Comparison of ENCODE assay signal across 1 cellular context in genomic region chr5:132219289-132219970, GRCh38.
TF ChIP-seq lines count a peak whose summit lies in the region.

No MANE protein-coding gene starts in this region.

TF ChIP-seq in K562, 482 proteins besides CTCF, POLR2A, EP300 and RAD21:
- TF ChIP-seq COPS2 (conservative IDR thresholded peaks at IDR 0.05): no peak
- TF ChIP-seq C11orf30 (IDR thresholded peaks at IDR 0.05; ENCODE audit: low read depth): peak; percentile 51
- peak; percentile 42; the same call in 1 of the 2 replicates for TF ChIP-seq MAFG (tag; conservative IDR thresholded peaks at IDR 0.05)
- TF ChIP-seq ZNF316 (IDR thresholded peaks at IDR 0.05): peak; percentile 70; the same call in 1 of the 2 replicates
